Comparison of ENCODE assay signal across 17 cellular contexts in genomic region chr10:71476249-71477011, GRCh38.
DNase-seq lines count a peak whose midpoint lies in the region; ATAC-seq and TF ChIP-seq lines count a peak whose summit lies in the region.
"Had no signal": no experiment of that assay in that cellular context is flagged by ENCODE, and none has a peak within 500 bp of the region (broad histone marks: within the 10 kb centered on the region; RNA-seq: fewer than 3 reads in every experiment).

No MANE protein-coding gene starts in this region.

- CTCF ChIA-PET in AG04449 (lab: Yijun Ruan, JAX): no interaction called here

- H3K4me1 ChIP-seq in heart left ventricle: peaks cover 10 to 77% (median 54%) of the 10 kb centered on the region in 12 donors

- H3K4me1 Mint-ChIP-seq in mesothelial cell of epicardium: peaks cover 21% of the 10 kb centered on the region

- no peak overlapping the region for H3K27ac Mint-ChIP-seq in mesothelial cell of epicardium
- H3K27ac Mint-ChIP-seq: activated naive CD8-positive, alpha-beta T cell had no signal

- H3K4me3 ChIP-seq in AG04449 (ENCODE audit: low read depth, low read length) (peak overlapping the region; percentile 19), HL-60 (replicated peaks; ENCODE audit: insufficient read depth, low read length) (no peak overlapping the region), heart left ventricle (no peak overlapping the region)

- POLR2A ChIA-PET in AG04449 (lab: Yijun Ruan, JAX): no interaction called here

- H3K27me3 ChIP-seq in HL-60 (ENCODE audit: insufficient read depth, poor library complexity, severe bottlenecking): no peaks in the 10 kb centered on the region
- no peaks in the 10 kb centered on the region for H3K27me3 ChIP-seq in heart left ventricle
- H3K27me3 ChIP-seq: breast epithelium had no signal

- H3K36me3 Mint-ChIP-seq in mesothelial cell of epicardium: no peaks in the 10 kb centered on the region
- H3K36me3 Mint-ChIP-seq: activated naive CD8-positive, alpha-beta T cell had no signal

- H3K4me3 Mint-ChIP-seq in mesothelial cell of epicardium: no peak overlapping the region
- H3K4me3 Mint-ChIP-seq: activated naive CD8-positive, alpha-beta T cell; nephron progenitor cell had no signal

- no peak for DNase-seq in AG04449 (ENCODE audit: low read depth, low spot score)
- peak; percentile 4 to 27 for DNase-seq in HL-60 (ENCODE audit: low read depth in 1 of 2, low spot score in 1 of 2)
- DNase-seq in heart left ventricle: peak in 4 of 5 donors; percentile 52 to 76 (median 60)
- peak; percentile 51 for DNase-seq in pons (ENCODE audit: low spot score)
- no peak for DNase-seq in NCI-H187 (lab: John Stamatoyannopoulos, UW)
- no peak for DNase-seq in DMS153 treated with DMSO at 0.1 percent for 48 hours (lab: John Stamatoyannopoulos, UW; ENCODE audit: unreplicated experiment)
- no peak for DNase-seq in mesothelial cell of epicardium (ENCODE audit: low spot score in 2 of 2, unreplicated experiment in 2 of 2)
- DNase-seq: ACHN; activated CD4-positive, alpha-beta T cell treated with anti-CD3 and anti-CD28 coated beads for 48 hours; Calu3; NCI-H1105 treated with DMSO at 0.1 percent for 48 hours; SHP77 treated with DMSO at 0.1 percent for 48 hours; stimulated activated CD4-positive, alpha-beta T cell treated with anti-CD3 and anti-CD28 coated beads, Interleukin-4, amount 100 ng/mL, for 1 hour had no signal

- peak; percentile 78 to 85 (median 80) for ATAC-seq in heart left ventricle
- no peak for ATAC-seq in GM19467 (IDR thresholded peaks at IDR 0.05; ENCODE audit: unreplicated experiment)

- WGBS in heart left ventricle, 4 donors: 27 to 37% (median 32%) methylated on average over 8 of the region's 8 CpGs

- intact Hi-C loops in heart left ventricle (cut with DNase I): no loop called here

- peaks cover 36% of the 10 kb centered on the region for H3K27me3 Mint-ChIP-seq in mesothelial cell of epicardium (ENCODE audit: low read depth)
- H3K27me3 Mint-ChIP-seq: activated naive CD8-positive, alpha-beta T cell had no signal

- no peaks in the 10 kb centered on the region for H3K36me3 ChIP-seq in heart left ventricle
- H3K36me3 ChIP-seq: breast epithelium had no signal

- TF ChIP-seq CTCF in AG04449 (IDR thresholded peaks at IDR 0.05; ENCODE audit: insufficient read depth, low read length, missing control alignments) (no peak), HL-60 (IDR thresholded peaks at IDR 0.05; ENCODE audit: insufficient read depth, low read length) (no peak), heart left ventricle (IDR thresholded peaks at IDR 0.05) (no peak), mesothelial cell of epicardium (IDR thresholded peaks at IDR 0.05; ENCODE audit: unreplicated experiment) (no peak)

- H3K9me3 ChIP-seq in heart left ventricle: no peaks in the 10 kb centered on the region
- H3K9me3 ChIP-seq: breast epithelium had no signal

- H3K27ac ChIP-seq in HL-60 (replicated peaks): no peak overlapping the region
- peak overlapping the region; percentile 12 to 75 (median 54) for H3K27ac ChIP-seq in heart left ventricle

- no peaks in the 10 kb centered on the region for H3K9me3 Mint-ChIP-seq in mesothelial cell of epicardium
- H3K9me3 Mint-ChIP-seq: nephron progenitor cell had no signal

- no peak for TF ChIP-seq POLR2A in heart left ventricle (IDR thresholded peaks at IDR 0.05)

Comparison
In these comparisons a context has a peak if more than half of its experiments do, and no peak if none do; other contexts are left out.
1. DNase-seq: peak in HL-60 (2 of 2), heart left ventricle (4 of 5) and pons (single experiment); none in AG04449 (single experiment), NCI-H187 (0 of 2), DMS153 treated with DMSO at 0.1 percent for 48 hours (single experiment) and mesothelial cell of epicardium (0 of 2).